18 cellular contexts compared by ENCODE assay signal in genomic region chr7:157402911-157403534, GRCh38.
DNase-seq lines count a peak whose midpoint lies in the region; ATAC-seq and TF ChIP-seq lines count a peak whose summit lies in the region.
"Had no signal": no experiment of that assay in that cellular context is flagged by ENCODE, and none has a peak within 500 bp of the region (broad histone marks: within the 10 kb centered on the region; RNA-seq: fewer than 3 reads in every experiment).

No MANE protein-coding gene starts in this region.

- H3K18ac ChIP-seq in IMR-90 (ENCODE audit: low read depth, low read length) = no peak overlapping the region

- no peak overlapping the region for H3K23ac ChIP-seq in IMR-90 (ENCODE audit: low read depth, low read length)

- no peaks in the 10 kb centered on the region for H3K9me3 ChIP-seq in CD8-positive, alpha-beta memory T cell (ENCODE audit: low read length)
- no peaks in the 10 kb centered on the region for H3K9me3 ChIP-seq in IMR-90 (ENCODE audit: control insufficient read depth, insufficient read depth, low read length)
- H3K9me3 ChIP-seq in OCI-LY7 (ENCODE audit: low read length) = no peaks in the 10 kb centered on the region
- H3K9me3 ChIP-seq: pancreas, Peyer's patch, testis had no signal

- POLR2A ChIA-PET in CD8-positive, alpha-beta memory T cell (lab: Charles Lee) = no interaction called here
- POLR2A ChIA-PET in IMR-90 (lab: Charles Lee; ENCODE audit: unreplicated experiment) = no interaction called here
- POLR2A ChIA-PET in OCI-LY7 (lab: Charles Lee) = no interaction called here

- no peak overlapping the region for H4K91ac ChIP-seq in IMR-90 (ENCODE audit: insufficient read depth, low read depth, low read length)

- H3K4me1 ChIP-seq in CD8-positive, alpha-beta memory T cell (ENCODE audit: insufficient read depth, low read length) = no peaks in the 10 kb centered on the region
- H3K4me1 ChIP-seq in IMR-90 (ENCODE audit: control insufficient read depth, insufficient read depth, low read length) (peaks cover 23% of the 10 kb centered on the region), OCI-LY7 (ENCODE audit: insufficient read depth, low read length, poor library complexity, severe bottlenecking) (no peaks in the 10 kb centered on the region)
- H3K4me1 ChIP-seq: pancreas had no signal

- H4K20me1 ChIP-seq in IMR-90 (ENCODE audit: insufficient read depth, low read length) = peaks cover 62% of the 10 kb centered on the region
- no peaks in the 10 kb centered on the region for H4K20me1 ChIP-seq in OCI-LY7 (ENCODE audit: insufficient read depth, low read length)

- H3K36me3 ChIP-seq in CD8-positive, alpha-beta memory T cell (ENCODE audit: insufficient read depth, low read length) = peaks cover 5% of the 10 kb centered on the region
- H3K36me3 ChIP-seq in IMR-90 (ENCODE audit: control insufficient read depth, insufficient read depth, low read length) (peaks cover 28% of the 10 kb centered on the region), OCI-LY7 (ENCODE audit: insufficient read depth, low read length) (peaks cover 53% of the 10 kb centered on the region)

- H2AK5ac ChIP-seq in IMR-90 (ENCODE audit: low read depth, low read length) = 0 out of 2 replicates have a peak overlapping the region, but pooled peaks have one; percentile 21

- no peak overlapping the region for H3K56ac ChIP-seq in IMR-90 (ENCODE audit: extremely low read depth, insufficient read depth, low read length)

- no peak overlapping the region for H2BK15ac ChIP-seq in IMR-90 (ENCODE audit: low read depth, low read length)

- no peaks in the 10 kb centered on the region for H3K9me2 ChIP-seq in OCI-LY7 (ENCODE audit: insufficient read depth, low read length)

- H3K4me3 Mint-ChIP-seq in CD8-positive, alpha-beta memory T cell = no peak overlapping the region
- no peak overlapping the region for H3K4me3 Mint-ChIP-seq in central memory CD8-positive, alpha-beta T cell
- H3K4me3 Mint-ChIP-seq in nephron progenitor cell = no peak overlapping the region
- H3K4me3 Mint-ChIP-seq: IgD-negative memory B cell had no signal

- H2AFZ ChIP-seq in IMR-90 (replicated peaks; ENCODE audit: low read length, poor library complexity) (no peak overlapping the region), OCI-LY7 (ENCODE audit: low read length) (no peak overlapping the region)
- H2AFZ ChIP-seq: GM23248 had no signal

- no peak overlapping the region for H3K9ac ChIP-seq in IMR-90 (ENCODE audit: low read depth, low read length)
- H3K9ac ChIP-seq: GM23248 had no signal

- no peak overlapping the region for H2BK20ac ChIP-seq in IMR-90 (ENCODE audit: low read depth, low read length)

- no TSS peak for BruUV-seq in IMR-90 (replicated peaks; lab: Mats Ljungman, UMichigan)
- BruUV-seq in OCI-LY7 (replicated peaks; lab: Mats Ljungman, UMichigan) = no TSS peak

- H3K9me3 Mint-ChIP-seq in CD8-positive, alpha-beta memory T cell = no peaks in the 10 kb centered on the region
- H3K9me3 Mint-ChIP-seq in central memory CD8-positive, alpha-beta T cell = no peaks in the 10 kb centered on the region
- no peaks in the 10 kb centered on the region for H3K9me3 Mint-ChIP-seq in nephron progenitor cell
- H3K9me3 Mint-ChIP-seq: IgD-negative memory B cell had no signal

- no peak overlapping the region for H2BK120ac ChIP-seq in IMR-90 (ENCODE audit: low read depth, low read length)

- no peak overlapping the region for H2AK9ac ChIP-seq in IMR-90 (replicated peaks; ENCODE audit: low read depth, low read length, poor library complexity)

- no peak overlapping the region for H4K8ac ChIP-seq in IMR-90 (ENCODE audit: low read depth in 2 of 2, low read length in 2 of 2)

- H3K4me2 ChIP-seq in IMR-90 (ENCODE audit: low read depth, low read length) = no peak overlapping the region
- no peak overlapping the region for H3K4me2 ChIP-seq in OCI-LY7 (ENCODE audit: low read length)

- in situ Hi-C loops in IMR-90 (cut with MboI; ENCODE audit: low sequenced_read_pairs) = no loop called here

- no peak overlapping the region for H3K4me3 ChIP-seq in CD8-positive, alpha-beta memory T cell (ENCODE audit: low read length)
- H3K4me3 ChIP-seq in IMR-90 (ENCODE audit: insufficient read depth, low read depth, low read length) (no peak overlapping the region), OCI-LY7 (ENCODE audit: low read depth, low read length, poor library complexity, severe bottlenecking) (no peak overlapping the region)
- H3K4me3 ChIP-seq: GM23248, pancreas, Peyer's patch, testis had no signal

- no peak for ATAC-seq in IMR-90 (ENCODE audit: low read depth)
- no peak for ATAC-seq in central memory CD8-positive, alpha-beta T cell (replicated peaks; ENCODE audit: extremely low read depth, poor library complexity, severe bottlenecking)
- ATAC-seq in GM21786 (IDR thresholded peaks at IDR 0.05; ENCODE audit: unreplicated experiment) = no peak
- ATAC-seq: pancreas, SK-N-SH treated with all-trans-retinoic acid at 6 μM for 48 hours had no signal

- H3K27ac ChIP-seq in CD8-positive, alpha-beta memory T cell (ENCODE audit: low read depth, low read length) = peak overlapping the region; percentile 61
- no peak overlapping the region for H3K27ac ChIP-seq in IMR-90 (ENCODE audit: insufficient read depth, low read length)
- H3K27ac ChIP-seq in OCI-LY7 (ENCODE audit: low read depth, low read length, poor library complexity, severe bottlenecking) = no peak overlapping the region
- H3K27ac ChIP-seq: GM23248, pancreas, Peyer's patch, testis had no signal

- 80% methylated on average over 4 of the region's 21 CpGs; no CpG with 5 or more reads in 1 of the 2 experiments for WGBS in IMR-90 (ENCODE audit: extremely low coverage in 2 of 2, insufficient read length in 1 of 2), 2 experiments

- no peaks in the 10 kb centered on the region for H3K27me3 Mint-ChIP-seq in CD8-positive, alpha-beta memory T cell
- H3K27me3 Mint-ChIP-seq in central memory CD8-positive, alpha-beta T cell = no peaks in the 10 kb centered on the region
- peaks cover 3% of the 10 kb centered on the region for H3K27me3 Mint-ChIP-seq in nephron progenitor cell (ENCODE audit: low read depth, poor library complexity)
- H3K27me3 Mint-ChIP-seq: IgD-negative memory B cell had no signal

- TF ChIP-seq CTCF in IMR-90 (conservative IDR thresholded peaks at IDR 0.05; ENCODE audit: low read depth, low read length) (no peak), nephron progenitor cell (IDR thresholded peaks at IDR 0.05) (no peak), OCI-LY7 (conservative IDR thresholded peaks at IDR 0.05; ENCODE audit: low read length) (no peak)

- H2BK5ac ChIP-seq in IMR-90 (ENCODE audit: low read depth, low read length, poor library complexity, severe bottlenecking) = no peak overlapping the region

- intact Hi-C loops in IMR-90 (cut with micrococcal nuclease) (no loop called here), OCI-LY7 (cut with micrococcal nuclease; ENCODE audit: unreplicated experiment) (no loop called here)

- H3K14ac ChIP-seq in IMR-90 (replicated peaks; ENCODE audit: low read depth, low read length) = no peak overlapping the region

- H4K5ac ChIP-seq in IMR-90 (ENCODE audit: low read depth, low read length) = no peak overlapping the region

- H3K4me1 Mint-ChIP-seq in CD8-positive, alpha-beta memory T cell = peaks cover 8 to 22% (median 21%) of the 10 kb centered on the region in 3 donors
- H3K4me1 Mint-ChIP-seq in central memory CD8-positive, alpha-beta T cell = peaks cover 11% of the 10 kb centered on the region
- H3K4me1 Mint-ChIP-seq in nephron progenitor cell = peaks cover 22% of the 10 kb centered on the region

- peak overlapping the region in 3 of 8 donors; percentile 2 to 26 (median 17) for H3K27ac Mint-ChIP-seq in CD8-positive, alpha-beta memory T cell
- peak overlapping the region; percentile 62 for H3K27ac Mint-ChIP-seq in central memory CD8-positive, alpha-beta T cell (ENCODE audit: low read depth)
- H3K27ac Mint-ChIP-seq in nephron progenitor cell = peak overlapping the region; percentile 88
- H3K27ac Mint-ChIP-seq: IgD-negative memory B cell had no signal

- dilution Hi-C loops in IMR-90 (cut with HindIII; ENCODE audit: low sequenced_read_pairs, unreplicated experiment) = no loop called here

- DNase-seq in CD8-positive, alpha-beta memory T cell = no peak
- peak; percentile 43 for DNase-seq in IMR-90
- DNase-seq in central memory CD8-positive, alpha-beta T cell (ENCODE audit: low spot score in 2 of 2) = no peak
- DNase-seq in nephron progenitor cell = no peak
- DNase-seq in OCI-LY7 (ENCODE audit: low spot score) = no peak
- no peak for DNase-seq in effector CD4-positive, alpha-beta T cell
- DNase-seq: activated effector memory CD4-positive, alpha-beta T cell treated with anti-CD3 and anti-CD28 coated beads, Interleukin-2, amount 50 U/mL, for 16 hours; amniotic stem cell; GM23248; NCI-H1092 treated with DMSO at 0.1 percent for 48 hours; pancreas; small intestine; stimulated activated CD4-positive, alpha-beta T cell treated with anti-CD3 and anti-CD28 coated beads, Interleukin-4, amount 100 ng/mL, for 24 hours; testis had no signal

- peaks cover 0 to 53% (median 3%) of the 10 kb centered on the region in 3 donors for H3K36me3 Mint-ChIP-seq in CD8-positive, alpha-beta memory T cell
- peaks cover 16% of the 10 kb centered on the region for H3K36me3 Mint-ChIP-seq in central memory CD8-positive, alpha-beta T cell (ENCODE audit: insufficient read depth)
- H3K36me3 Mint-ChIP-seq in nephron progenitor cell (ENCODE audit: low read depth) = peaks cover 48% of the 10 kb centered on the region

- peaks cover 10 to 77% of the 10 kb centered on the region in 2 experiments for H3K79me1 ChIP-seq in IMR-90 (ENCODE audit: low read depth in 1 of 2, low read length in 2 of 2)

- no peak for TF ChIP-seq POLR2A in IMR-90 (IDR thresholded peaks at IDR 0.05; ENCODE audit: low read depth, low read length)

- no peaks in the 10 kb centered on the region for H3K79me2 ChIP-seq in OCI-LY7 (ENCODE audit: insufficient read depth, low read depth, low read length)

- no peak for TF ChIP-seq RAD21 in IMR-90 (IDR thresholded peaks at IDR 0.05; ENCODE audit: low read length)

- CTCF ChIA-PET in CD8-positive, alpha-beta memory T cell (lab: Charles Lee) = no interaction called here
- CTCF ChIA-PET in IMR-90 (lab: Yijun Ruan, JAX) = no interaction called here
- CTCF ChIA-PET in OCI-LY7 (lab: Charles Lee; ENCODE audit: unreplicated experiment) = no interaction called here

- H3K9me1 ChIP-seq in IMR-90 (ENCODE audit: insufficient read depth, low read length) = peaks cover 28% of the 10 kb centered on the region

- H3K4ac ChIP-seq in IMR-90 (ENCODE audit: low read depth, low read length) = no peak overlapping the region

- H3K27me3 ChIP-seq in CD8-positive, alpha-beta memory T cell (ENCODE audit: insufficient read depth, low read length, poor library complexity, severe bottlenecking) = no peaks in the 10 kb centered on the region
- no peaks in the 10 kb centered on the region for H3K27me3 ChIP-seq in IMR-90 (ENCODE audit: control insufficient read depth, insufficient read depth, low read length)
- H3K27me3 ChIP-seq: pancreas, Peyer's patch, testis had no signal

TF ChIP-seq in IMR-90, 13 proteins besides CTCF, POLR2A, EP300 and RAD21 (continues in another document):
- TF ChIP-seq NFE2L2 (IDR thresholded peaks at IDR 0.05; ENCODE audit: low read depth, low read length) (no peak), CHD1 (IDR thresholded peaks at IDR 0.05; ENCODE audit: low read depth, low read length) (no peak), CEBPB (IDR thresholded peaks at IDR 0.05; ENCODE audit: low read depth, low read length) (no peak)
